ENCODE assay signal across 8 cellular contexts in genomic region chr1:66752000-66752592, GRCh38. TPM values are rescaled to one million over a fixed set of nuclear protein-coding genes. Genes with fewer than 3 reads are reported as not detected.
DNase-seq lines count a peak whose midpoint lies in the region; ATAC-seq and TF ChIP-seq lines count a peak whose summit lies in the region.

Gene DYNLT5, plus strand, starts transcription at chr1:66752459. Its CDS starts 2,200 bp downstream, at chr1:66754659.

- no peaks in the 10 kb centered on the region for H3K9me3 Mint-ChIP-seq in activated T-helper 1 cell treated with anti-CD3 and anti-CD28 coated beads, Interleukin-12 subunit alpha, Interleukin-12 subunit beta, Interleukin-2, Interleukin-4 antibody, amounts not matched to agents 30 ng/mL and 10 ng/mL and 1 ng/mL, durations not matched to agents 14 hours and 24 hours and 36 hours
- no peaks in the 10 kb centered on the region for H3K9me3 Mint-ChIP-seq in glutamatergic neuron (ENCODE audit: unreplicated experiment)

- no peak for DNase-seq in AG04449 (ENCODE audit: low read depth, low spot score)
- DNase-seq in activated T-helper 1 cell treated with anti-CD3 and anti-CD28 coated beads, Interleukin-12 subunit alpha, Interleukin-12 subunit beta, Interleukin-2, Interleukin-4 antibody, amounts not matched to agents 30 ng/mL and 10 ng/mL and 1 ng/mL, durations not matched to agents 14 hours and 24 hours and 36 hours (ENCODE audit: low spot score): no peak
- DNase-seq in glutamatergic neuron: peak; percentile 66
- DNase-seq in A172 (ENCODE audit: low spot score): no peak
- DNase-seq in NCI-H1436 treated with DMSO at 0.1 percent for 48 hours (lab: John Stamatoyannopoulos, UW): no peak
- no peak for DNase-seq in GM19238 (ENCODE audit: insufficient read length, low spot score)

- peaks cover 61% of the 10 kb centered on the region for H3K27me3 Mint-ChIP-seq in activated T-helper 1 cell treated with anti-CD3 and anti-CD28 coated beads, Interleukin-12 subunit alpha, Interleukin-12 subunit beta, Interleukin-2, Interleukin-4 antibody, amounts not matched to agents 30 ng/mL and 10 ng/mL and 1 ng/mL, durations not matched to agents 14 hours and 24 hours and 36 hours (ENCODE audit: insufficient read depth)
- peaks cover 3% of the 10 kb centered on the region for H3K27me3 Mint-ChIP-seq in glutamatergic neuron (ENCODE audit: unreplicated experiment)

- H3K36me3 Mint-ChIP-seq in activated T-helper 1 cell treated with anti-CD3 and anti-CD28 coated beads, Interleukin-12 subunit alpha, Interleukin-12 subunit beta, Interleukin-2, Interleukin-4 antibody, amounts not matched to agents 30 ng/mL and 10 ng/mL and 1 ng/mL, durations not matched to agents 14 hours and 24 hours and 36 hours (ENCODE audit: low read depth): no peaks in the 10 kb centered on the region
- no peaks in the 10 kb centered on the region for H3K36me3 Mint-ChIP-seq in glutamatergic neuron (ENCODE audit: unreplicated experiment)

- no peaks in the 10 kb centered on the region for H3K4me1 ChIP-seq in neuron (ENCODE audit: insufficient read depth, low read length)

- intact Hi-C loops in activated T-helper 1 cell treated with anti-CD3 and anti-CD28 coated beads, Interleukin-12 subunit alpha, Interleukin-12 subunit beta, Interleukin-2, Interleukin-4 antibody, amounts not matched to agents 30 ng/mL and 10 ng/mL and 1 ng/mL, durations not matched to agents 14 hours and 24 hours and 36 hours (cut with micrococcal nuclease): no loop called here

- peak; percentile 54 for ATAC-seq in GM21723 (IDR thresholded peaks at IDR 0.05; ENCODE audit: unreplicated experiment)

- peak within 1 kb of the TSS; percentile 70 for H3K4me3 Mint-ChIP-seq in activated T-helper 1 cell treated with anti-CD3 and anti-CD28 coated beads, Interleukin-12 subunit alpha, Interleukin-12 subunit beta, Interleukin-2, Interleukin-4 antibody, amounts not matched to agents 30 ng/mL and 10 ng/mL and 1 ng/mL, durations not matched to agents 14 hours and 24 hours and 36 hours
- peak within 1 kb of the TSS; percentile 70 for H3K4me3 Mint-ChIP-seq in glutamatergic neuron (ENCODE audit: unreplicated experiment)

- H3K4me1 Mint-ChIP-seq in activated T-helper 1 cell treated with anti-CD3 and anti-CD28 coated beads, Interleukin-12 subunit alpha, Interleukin-12 subunit beta, Interleukin-2, Interleukin-4 antibody, amounts not matched to agents 30 ng/mL and 10 ng/mL and 1 ng/mL, durations not matched to agents 14 hours and 24 hours and 36 hours (ENCODE audit: low read depth): peaks cover 20% of the 10 kb centered on the region
- H3K4me1 Mint-ChIP-seq in glutamatergic neuron (ENCODE audit: low read depth, unreplicated experiment): peaks cover 8% of the 10 kb centered on the region

- H2AFZ ChIP-seq in neuron (ENCODE audit: low read depth, low read length): peak within 1 kb of the TSS; percentile 39

- H3K9me3 ChIP-seq in neuron (ENCODE audit: low read length): no peaks in the 10 kb centered on the region

- peak within 1 kb of the TSS; percentile 53 for H3K4me3 ChIP-seq in AG04449 (ENCODE audit: low read depth, low read length)
- peak within 1 kb of the TSS; percentile 32 for H3K4me3 ChIP-seq in neuron (ENCODE audit: low read length)

- H3K36me3 ChIP-seq in neuron (ENCODE audit: insufficient read depth, low read length): no peaks in the 10 kb centered on the region

- TF ChIP-seq CTCF in AG04449 (IDR thresholded peaks at IDR 0.05; ENCODE audit: insufficient read depth, low read length, missing control alignments) (peak; percentile 44), glutamatergic neuron (IDR thresholded peaks at IDR 0.05; ENCODE audit: partially characterized antibody, unreplicated experiment) (no peak)

- H3K27ac Mint-ChIP-seq in activated T-helper 1 cell treated with anti-CD3 and anti-CD28 coated beads, Interleukin-12 subunit alpha, Interleukin-12 subunit beta, Interleukin-2, Interleukin-4 antibody, amounts not matched to agents 30 ng/mL and 10 ng/mL and 1 ng/mL, durations not matched to agents 14 hours and 24 hours and 36 hours: no peak within 1 kb of the TSS
- H3K27ac Mint-ChIP-seq in glutamatergic neuron (ENCODE audit: unreplicated experiment): no peak within 1 kb of the TSS

- H3K27me3 ChIP-seq in neuron (ENCODE audit: insufficient read depth, low read length): no peaks in the 10 kb centered on the region

- CTCF ChIA-PET in AG04449 (lab: Yijun Ruan, JAX): interaction anchor here (1.2 to 2.0 kb wide), 3 partner anchors 13 to 27 kb away, joined by 3 to 6 read pairs (median 4); no protein-coding TSS in a partner anchor

- POLR2A ChIA-PET in AG04449 (lab: Yijun Ruan, JAX): no interaction called here

RNA-seq across cellular contexts. Expression of gene DYNLT5, which starts in this region (rescaled TPM):
- not detected in 2 replicates for total RNA-seq in activated T-helper 1 cell treated with anti-CD3 and anti-CD28 coated beads, Interleukin-12 subunit alpha, Interleukin-12 subunit beta, Interleukin-2, Interleukin-4 antibody, amounts not matched to agents 30 ng/mL and 10 ng/mL and 1 ng/mL, durations not matched to agents 14 hours and 24 hours and 36 hours
- 1.4 TPM for total RNA-seq in glutamatergic neuron (ENCODE audit: unreplicated experiment)
- not detected in 2 replicates for total RNA-seq in A172 (2014; rRNA removed; shearing (Covaris generic))
